ENCODE assay signal across 8 cellular contexts in genomic region chr19:19404879-19405860, GRCh38. TPM values are rescaled to one million over a fixed set of nuclear protein-coding genes. Genes with fewer than 3 reads are reported as not detected.
DNase-seq lines count a peak whose midpoint lies in the region; ATAC-seq and TF ChIP-seq lines count a peak whose summit lies in the region.

Gene GATAD2A, plus strand, starts transcription at chr19:19405675. Its CDS starts 59,671 bp downstream, at chr19:19465346.

- no peaks in the 10 kb centered on the region for H3K9me2 ChIP-seq in PC-9 (ENCODE audit: insufficient read depth)

- H3K36me3 Mint-ChIP-seq in activated T-cell treated with anti-CD3 and anti-CD28 coated beads, Interleukin-2, amount 50 U/mL, for 4 hours (ENCODE audit: insufficient read depth) = no peaks in the 10 kb centered on the region

- H3K4me3 Mint-ChIP-seq in activated T-cell treated with anti-CD3 and anti-CD28 coated beads, Interleukin-2, amount 50 U/mL, for 4 hours = peak within 1 kb of the TSS; percentile 98

- under 1% methylated on average over 89 of the region's 90 CpGs for WGBS in HUES64
- 1 to 2% methylated on average over 73 to 90 of the region's 90 CpGs for WGBS in esophagus, 2 donors

- CTCF ChIA-PET in PC-9 (lab: Charles Lee) = interaction anchor here (0.6 to 1.5 kb wide), 7 partner anchors 27 to 197 kb away, joined by 3 to 13 read pairs (median 4); no protein-coding TSS in a partner anchor

- H3K9me3 Mint-ChIP-seq in activated T-cell treated with anti-CD3 and anti-CD28 coated beads, Interleukin-2, amount 50 U/mL, for 4 hours = no peaks in the 10 kb centered on the region

- peaks cover 42% of the 10 kb centered on the region for H4K20me1 ChIP-seq in PC-9 (ENCODE audit: insufficient read depth)

- H3K4me1 Mint-ChIP-seq in activated T-cell treated with anti-CD3 and anti-CD28 coated beads, Interleukin-2, amount 50 U/mL, for 4 hours (ENCODE audit: low read depth) = peaks cover 61% of the 10 kb centered on the region

- intact Hi-C loops in PC-9 (cut with micrococcal nuclease; ENCODE audit: unreplicated experiment) = loop anchor here (1.0 kb wide), 2 partner anchors 20 to 40 kb away; no protein-coding TSS in a partner anchor

- no peak; the same call in 1 of the 2 replicates for TF ChIP-seq CTCF in PC-9 (conservative IDR thresholded peaks at IDR 0.05)

- H3K9ac ChIP-seq in HUES64 (ENCODE audit: low read depth, low read length) = peak within 1 kb of the TSS; percentile 93

- DNase-seq in DMS114 treated with DMSO at 0.1 percent for 48 hours (lab: John Stamatoyannopoulos, UW; ENCODE audit: unreplicated experiment) = peak; percentile 54
- peak; percentile 87 to 93 for DNase-seq in PC-9
- DNase-seq in activated T-cell treated with anti-CD3 and anti-CD28 coated beads, Interleukin-2, amount 50 U/mL, for 4 hours = peak; percentile 92
- peak; percentile 89 for DNase-seq in stimulated activated CD8-positive, alpha-beta memory T cell treated with anti-CD3 and anti-CD28 coated beads, Interleukin-7, amount 100 ng/mL, for 24 hours (ENCODE audit: low read depth)

- peaks cover 79% of the 10 kb centered on the region for H3F3A ChIP-seq in PC-9 (ENCODE audit: insufficient read depth, low read depth)

- POLR2A ChIA-PET in PC-9 (lab: Charles Lee; ENCODE audit: unreplicated experiment) = interaction anchor here (0.5 to 2.1 kb wide), 6 partner anchors 9 to 372 kb away, joined by 3 to 15 read pairs (median 4); no protein-coding TSS in a partner anchor

- H3K4me1 ChIP-seq in HUES64 (ENCODE audit: insufficient read depth, low read length) (peaks cover 34% of the 10 kb centered on the region), PC-9 (replicated peaks; ENCODE audit: insufficient read depth) (peaks cover 63% of the 10 kb centered on the region), esophagus (ENCODE audit: control insufficient read depth in 2 of 2, insufficient read depth in 2 of 2, low read length in 1 of 2) (peaks cover 5 to 8% of the 10 kb centered on the region in 2 donors), muscle layer of duodenum (ENCODE audit: control insufficient read depth in 1 of 2, insufficient read depth in 2 of 2, low read length in 2 of 2) (peaks cover 3 to 40% of the 10 kb centered on the region in 2 donors)

- H3K4me3 ChIP-seq in HUES64 (ENCODE audit: low read length) (peak within 1 kb of the TSS; percentile 92), PC-9 (peak within 1 kb of the TSS; percentile 92), esophagus (ENCODE audit: low read depth in 1 of 2, low read length in 2 of 2) (peak within 1 kb of the TSS; percentile 84 to 88), muscle layer of duodenum (ENCODE audit: low read depth in 1 of 2, low read length in 2 of 2) (peak within 1 kb of the TSS; percentile 68 to 88)

- no peaks in the 10 kb centered on the region for H3K36me3 ChIP-seq in HUES64 (ENCODE audit: insufficient read depth, low read length)
- H3K36me3 ChIP-seq in PC-9 (ENCODE audit: low read depth) = no peaks in the 10 kb centered on the region
- H3K36me3 ChIP-seq in esophagus (ENCODE audit: control insufficient read depth in 2 of 2, insufficient read depth in 2 of 2, low read length in 1 of 2) = no peaks in the 10 kb centered on the region
- no peaks in the 10 kb centered on the region for H3K36me3 ChIP-seq in muscle layer of duodenum (ENCODE audit: control insufficient read depth in 1 of 2, insufficient read depth in 2 of 2, low read length in 2 of 2)

- ATAC-seq in GM21447 (IDR thresholded peaks at IDR 0.05; ENCODE audit: unreplicated experiment) = peak; percentile 55
- peak; percentile 75 to 80 for ATAC-seq in activated T-cell treated with anti-CD3 and anti-CD28 coated beads, Interleukin-2, amount 50 U/mL, for 4 hours

- peak within 1 kb of the TSS; percentile 72; the same call in 1 of the 2 replicates for H2AFZ ChIP-seq in PC-9

- H3K27me3 ChIP-seq in HUES64 (ENCODE audit: insufficient read depth, low read length) (no peaks in the 10 kb centered on the region), PC-9 (ENCODE audit: insufficient read depth, low read depth) (no peaks in the 10 kb centered on the region), esophagus (ENCODE audit: control insufficient read depth in 1 of 2, insufficient read depth in 2 of 2, low read length in 2 of 2) (no peaks in the 10 kb centered on the region), muscle layer of duodenum (ENCODE audit: low read depth, low read length) (no peaks in the 10 kb centered on the region)

- H3K9me3 ChIP-seq in HUES64 (ENCODE audit: insufficient read depth, low read depth, low read length) = no peaks in the 10 kb centered on the region
- H3K9me3 ChIP-seq in PC-9 (ENCODE audit: insufficient read depth, low read depth) = no peaks in the 10 kb centered on the region
- H3K9me3 ChIP-seq in esophagus (ENCODE audit: control insufficient read depth in 2 of 2, insufficient read depth in 1 of 2, low read depth in 1 of 2, low read length in 1 of 2) = no peaks in the 10 kb centered on the region
- no peaks in the 10 kb centered on the region for H3K9me3 ChIP-seq in muscle layer of duodenum (ENCODE audit: control insufficient read depth in 1 of 2, low read length in 2 of 2)

- no peaks in the 10 kb centered on the region for H3K27me3 Mint-ChIP-seq in activated T-cell treated with anti-CD3 and anti-CD28 coated beads, Interleukin-2, amount 50 U/mL, for 4 hours (ENCODE audit: low read depth)

- H3K27ac ChIP-seq in HUES64 (ENCODE audit: low read depth, low read length) (peak within 1 kb of the TSS; percentile 92), PC-9 (peak within 1 kb of the TSS; percentile 82), esophagus (ENCODE audit: low read depth in 2 of 2, low read length in 1 of 2) (peak within 1 kb of the TSS; percentile 92 to 96), muscle layer of duodenum (ENCODE audit: low read length) (peak within 1 kb of the TSS; percentile 90)

- TSS peak; percentile 85 for BruUV-seq in PC-9 (replicated peaks; lab: Mats Ljungman, UMichigan)

- peak within 1 kb of the TSS; percentile 95 for H3K4me2 ChIP-seq in PC-9

- H3K79me2 ChIP-seq in PC-9 (ENCODE audit: low read depth) = peaks cover 79% of the 10 kb centered on the region

RNA-seq across cellular contexts. Expression of gene GATAD2A, which starts in this region (rescaled TPM):
- 75.3 TPM for polyA plus RNA-seq in HUES64 (2013, experiment 1 of 2)
- 75.9 TPM for polyA plus RNA-seq in HUES64 (2013, experiment 2 of 2)
- 97.8 and 129 TPM in 2 replicates for total RNA-seq in PC-9 (2021)
- total RNA-seq in activated T-cell treated with anti-CD3 and anti-CD28 coated beads, Interleukin-2, amount 50 U/mL, for 4 hours = 100 to 1,000 TPM; 187 to 240 (median 205) TPM
- polyA plus RNA-seq in esophagus = 10 to 100 TPM; 13.9 to 21.0 TPM

Comparison
In these comparisons a context has a peak if more than half of its experiments do, and no peak if none do; other contexts are left out.
1. Peak in every context shown above with its lines: DNase-seq, ATAC-seq, H3K4me3 ChIP-seq and H3K27ac ChIP-seq.